Comparison of ENCODE assay signal across 8 cellular contexts in the genomic region with DNA sequence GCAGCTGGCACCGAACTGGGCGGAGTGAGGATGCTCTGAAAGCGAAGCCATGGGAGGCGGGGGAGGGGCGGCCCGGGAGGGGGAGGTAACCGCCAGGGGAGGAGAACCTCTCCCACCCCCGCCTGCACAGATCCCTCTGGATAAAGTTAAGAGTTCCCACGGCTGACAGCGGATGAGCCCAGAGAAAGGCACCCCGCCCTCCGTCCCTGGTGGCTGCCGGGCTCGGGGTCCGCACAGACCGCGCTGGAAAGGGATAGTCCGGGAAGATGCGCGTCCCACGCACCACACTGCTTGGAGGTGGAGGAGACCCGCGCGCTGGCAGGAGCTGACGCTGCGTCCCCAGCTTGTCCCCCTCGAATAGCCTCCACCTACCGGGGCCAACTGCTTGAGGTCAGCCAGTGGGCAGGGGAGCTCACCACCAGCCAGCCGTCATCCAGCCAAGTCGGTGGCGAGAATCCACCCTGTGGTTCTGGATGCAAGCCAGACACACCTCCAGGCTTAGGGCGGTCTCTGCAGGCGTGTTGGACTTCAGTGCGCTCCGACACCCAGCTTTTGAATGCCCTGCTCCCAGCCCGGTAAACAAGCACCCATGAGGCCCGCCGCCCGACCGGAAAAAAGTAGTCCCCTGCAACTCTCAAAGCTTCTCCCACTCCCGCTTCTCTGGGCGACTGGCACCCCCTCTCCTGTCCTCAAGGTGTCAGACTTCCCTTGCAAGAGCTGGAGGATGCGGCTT.
A peak's percentile ranks its signal among the peaks of the same experiment; 100 is the strongest.
DNase-seq lines count a peak whose midpoint lies in the region.

A gene (minus strand): TSS at position 17 of the 733 bp plus-strand sequence. CDS start 86,439 bp downstream, outside the sequence.

- peak; percentile 31 for DNase-seq in DMS 273 (lab: John Stamatoyannopoulos, UW; ENCODE audit: unreplicated experiment)
- DNase-seq in DMS 273 treated with DMSO at 0.1 percent for 48 hours (lab: John Stamatoyannopoulos, UW): no peak
- peak; percentile 76 for DNase-seq in NCI-H226
- DNase-seq in cerebellar cortex (ENCODE audit: low spot score): peak; percentile 8
- peak; percentile 94 for DNase-seq in left kidney (ENCODE audit: low read depth, low spot score)
- DNase-seq in UCSD-AML1 (lab: John Stamatoyannopoulos, UW; ENCODE audit: unreplicated experiment): no peak
- no peak for DNase-seq in activated CD4-positive, alpha-beta T cell treated with anti-CD3 and anti-CD28 coated beads, Interleukin-2, amount 50 U/mL, for 4 hours

- no peaks in the 10 kb centered on the region for H3K4me1 ChIP-seq in stomach smooth muscle (ENCODE audit: control insufficient read depth, insufficient read depth, low read length)

- H3K4me3 ChIP-seq in stomach smooth muscle (ENCODE audit: low read length in 2 of 2): peak within 1 kb of the TSS; percentile 91 to 95

- H3K36me3 ChIP-seq in stomach smooth muscle (ENCODE audit: control insufficient read depth in 2 of 2, insufficient read depth in 2 of 2, low read length in 2 of 2): no peaks in the 10 kb centered on the region

- no peaks in the 10 kb centered on the region for H3K27me3 ChIP-seq in stomach smooth muscle (ENCODE audit: control insufficient read depth in 1 of 2, insufficient read depth in 2 of 2, low read length in 2 of 2)

- H3K9me3 ChIP-seq in stomach smooth muscle (ENCODE audit: control insufficient read depth in 2 of 2, low read length in 2 of 2): no peaks in the 10 kb centered on the region

- H3K27ac ChIP-seq in stomach smooth muscle (ENCODE audit: low read length): peak within 1 kb of the TSS; percentile 66

- peak within 1 kb of the TSS; percentile 74 for H3K9ac ChIP-seq in stomach smooth muscle (ENCODE audit: low read length in 2 of 2)

Comparison
In these comparisons a context has a peak if more than half of its experiments do, and no peak if none do; other contexts are left out.
1. DNase-seq: peak in DMS 273 (single experiment), NCI-H226 (single experiment), cerebellar cortex (single experiment) and left kidney (single experiment); none in DMS 273 treated with DMSO at 0.1 percent for 48 hours (single experiment), UCSD-AML1 (single experiment) and activated CD4-positive, alpha-beta T cell treated with anti-CD3 and anti-CD28 coated beads, Interleukin-2, amount 50 U/mL, for 4 hours (0 of 2).